In genomic region chr6:29011276-29011734, GRCh38 we compare ENCODE assay signal across 9 cellular contexts. TPM values are rescaled to one million over a fixed set of nuclear protein-coding genes. Genes with fewer than 3 reads are reported as not detected.
DNase-seq lines count a peak whose midpoint lies in the region; ATAC-seq and TF ChIP-seq lines count a peak whose summit lies in the region.
"Had no signal": no experiment of that assay in that cellular context is flagged by ENCODE, and none has a peak within 500 bp of the region (broad histone marks: within the 10 kb centered on the region; RNA-seq: fewer than 3 reads in every experiment).

No MANE protein-coding gene starts in this region.

- H3K9ac ChIP-seq in PC-3 (ENCODE audit: low read length) = no peak overlapping the region
- H3K9ac ChIP-seq in trophoblast cell (ENCODE audit: low read length) = no peak overlapping the region

- H3K27me3 ChIP-seq in ACC112 (ENCODE audit: insufficient read depth, low read length) = no peaks in the 10 kb centered on the region
- H3K27me3 ChIP-seq in PC-3 (ENCODE audit: low read length) = no peaks in the 10 kb centered on the region
- H3K27me3 ChIP-seq in heart right ventricle = peaks cover 0 to 93% (median 65%) of the 10 kb centered on the region in 7 donors
- peaks cover 6% of the 10 kb centered on the region for H3K27me3 ChIP-seq in trophoblast cell (ENCODE audit: insufficient read depth, low read length)

- H4K20me1 ChIP-seq in PC-3 (ENCODE audit: low read length) = no peaks in the 10 kb centered on the region

- H4K8ac ChIP-seq in trophoblast cell (ENCODE audit: low read depth, low read length) = no peak overlapping the region

- no peak overlapping the region for H2BK120ac ChIP-seq in trophoblast cell (ENCODE audit: insufficient read depth, low read length, poor library complexity)

- ATAC-seq in PC-3 (peak; percentile 85), heart right ventricle (peak in 5 of 8 donors; percentile 55 to 82 (median 60)), GM21723 (IDR thresholded peaks at IDR 0.05; ENCODE audit: unreplicated experiment) (no peak), GM18858 (IDR thresholded peaks at IDR 0.05; ENCODE audit: unreplicated experiment) (no peak)

- no peak overlapping the region for H2BK5ac ChIP-seq in trophoblast cell (ENCODE audit: low read depth, low read length, poor library complexity)

- no peak overlapping the region for H3K4ac ChIP-seq in trophoblast cell (ENCODE audit: low read depth, low read length)

- CTCF ChIA-PET in PC-3 (lab: Charles Lee) = no interaction called here

- H3K9me2 ChIP-seq in PC-3 (replicated peaks; ENCODE audit: low read length) = no peaks in the 10 kb centered on the region

- no peaks in the 10 kb centered on the region for H3K79me1 ChIP-seq in trophoblast cell (ENCODE audit: low read length)

- H3K27me3 Mint-ChIP-seq in activated naive CD8-positive, alpha-beta T cell = peaks cover 5% of the 10 kb centered on the region

- H3K23ac ChIP-seq in trophoblast cell (ENCODE audit: low read length) = no peak overlapping the region

- no peaks in the 10 kb centered on the region for H3K9me3 Mint-ChIP-seq in activated naive CD8-positive, alpha-beta T cell (ENCODE audit: low read depth)

- intact Hi-C loops in PC-3 (cut with micrococcal nuclease) = loop anchor here (1.0 to 10.0 kb wide), 2 partner anchors 26 to 147 kb away; no protein-coding TSS in a partner anchor
- intact Hi-C loops in heart right ventricle (cut with DNase I) = loop anchor here in 1 of 10 donors (5.0 kb wide), 1 partner anchor 174 kb away; no protein-coding TSS in a partner anchor

- no peaks in the 10 kb centered on the region for H3K36me3 Mint-ChIP-seq in activated naive CD8-positive, alpha-beta T cell

- H4K91ac ChIP-seq in trophoblast cell (ENCODE audit: low read depth, low read length) = no peak overlapping the region

- BruUV-seq in PC-3 (replicated peaks; lab: Mats Ljungman, UMichigan) = no TSS peak

- peak overlapping the region; percentile 92 for H3K4me3 Mint-ChIP-seq in activated naive CD8-positive, alpha-beta T cell

- H3K4me3 ChIP-seq in ACC112 (ENCODE audit: low read depth, low read length) = peak overlapping the region; percentile 80
- H3K4me3 ChIP-seq in PC-3 (ENCODE audit: low read length) = peak overlapping the region; percentile 72
- H3K4me3 ChIP-seq in heart right ventricle = peak overlapping the region in 9 of 10 donors; percentile 23 to 55 (median 51)
- H3K4me3 ChIP-seq in trophoblast cell (ENCODE audit: low read depth, low read length) = peak overlapping the region; percentile 60

- H3K36me3 ChIP-seq in ACC112 (ENCODE audit: insufficient read depth, low read length) = no peaks in the 10 kb centered on the region
- no peaks in the 10 kb centered on the region for H3K36me3 ChIP-seq in PC-3 (ENCODE audit: low read depth, low read length)
- H3K36me3 ChIP-seq in heart right ventricle = no peaks in the 10 kb centered on the region
- no peaks in the 10 kb centered on the region for H3K36me3 ChIP-seq in trophoblast cell (ENCODE audit: control insufficient read depth in 1 of 2, insufficient read depth in 2 of 2, low read length in 2 of 2)
- H3K36me3 ChIP-seq: neutrophil had no signal

- no peak overlapping the region for H4K12ac ChIP-seq in trophoblast cell (ENCODE audit: low read depth, low read length)

- no peak overlapping the region for H3K18ac ChIP-seq in trophoblast cell (ENCODE audit: low read length)

- TF ChIP-seq CTCF in GM20000 (IDR thresholded peaks at IDR 0.05; ENCODE audit: extremely low read depth, missing control alignments) (no peak), PC-3 (conservative IDR thresholded peaks at IDR 0.05; ENCODE audit: low read depth, low read length) (no peak), heart right ventricle (IDR thresholded peaks at IDR 0.05) (no peak)

- WGBS in heart right ventricle, 2 donors = 1% methylated on average over 30 of the region's 30 CpGs
- no CpG with 5 or more reads among the region's 30 CpGs for WGBS in trophoblast cell (ENCODE audit: extremely low coverage, insufficient coverage, insufficient read length)

- H3K4me1 Mint-ChIP-seq in activated naive CD8-positive, alpha-beta T cell (ENCODE audit: low read depth) = peaks cover 17% of the 10 kb centered on the region

- H3K4me2 ChIP-seq in PC-3 (ENCODE audit: low read length) = peak overlapping the region; percentile 94
- peak overlapping the region; percentile 68 for H3K4me2 ChIP-seq in trophoblast cell (ENCODE audit: low read length)

- no peak overlapping the region for H2BK12ac ChIP-seq in trophoblast cell (ENCODE audit: low read length)

- no peak overlapping the region for H3K27ac ChIP-seq in ACC112 (ENCODE audit: low read depth, low read length)
- no peak overlapping the region for H3K27ac ChIP-seq in PC-3 (ENCODE audit: low read length)
- peak overlapping the region in 1 of 10 donors; percentile 30 for H3K27ac ChIP-seq in heart right ventricle
- H3K27ac ChIP-seq in trophoblast cell (ENCODE audit: low read depth, low read length) = no peak overlapping the region
- H3K27ac ChIP-seq: neutrophil had no signal

- no peak overlapping the region for H3K14ac ChIP-seq in trophoblast cell (ENCODE audit: low read length)

- peak overlapping the region; percentile 2 for H3K27ac Mint-ChIP-seq in activated naive CD8-positive, alpha-beta T cell

- H2AFZ ChIP-seq in ACC112 (ENCODE audit: low read length, unreplicated experiment) (peak overlapping the region; percentile 70), PC-3 (ENCODE audit: low read length) (peak overlapping the region; percentile 73), trophoblast cell (ENCODE audit: insufficient read depth, low read length, poor library complexity) (no peak overlapping the region)

- H3K79me2 ChIP-seq in ACC112 (ENCODE audit: control insufficient read depth, insufficient read depth, low read length, unreplicated experiment) (no peaks in the 10 kb centered on the region), PC-3 (ENCODE audit: low read length) (no peaks in the 10 kb centered on the region), trophoblast cell (ENCODE audit: control insufficient read depth, insufficient read depth, low read length, poor library complexity) (no peaks in the 10 kb centered on the region)

- H3K9me3 ChIP-seq in PC-3 (ENCODE audit: low read length) (no peaks in the 10 kb centered on the region), heart right ventricle (no peaks in the 10 kb centered on the region), trophoblast cell (ENCODE audit: insufficient read depth, low read depth, low read length) (peaks cover 6% of the 10 kb centered on the region)

- DNase-seq in GM20000 (ENCODE audit: low spot score) (peak; percentile 46), PC-3 (peak; percentile 53), heart right ventricle (peak in 1 of 2 donors; percentile 38), trophoblast cell (peak; percentile 34 to 56)

- POLR2A ChIA-PET in PC-3 (lab: Charles Lee; ENCODE audit: unreplicated experiment) = no interaction called here

- H2AK5ac ChIP-seq in trophoblast cell (ENCODE audit: low read length) = no peak overlapping the region

- H3K4me1 ChIP-seq in ACC112 (ENCODE audit: control insufficient read depth, insufficient read depth, low read length, unreplicated experiment) (peaks cover 14% of the 10 kb centered on the region), PC-3 (ENCODE audit: insufficient read depth, low read length) (0 out of 2 replicates have a peak, but pooled peaks cover 4% of the 10 kb centered on the region), heart right ventricle (peaks cover 0 to 15% (median 7%) of the 10 kb centered on the region in 9 donors), trophoblast cell (ENCODE audit: control insufficient read depth in 1 of 2, insufficient read depth in 2 of 2, low read length in 2 of 2) (no peaks in the 10 kb centered on the region)

- no peaks in the 10 kb centered on the region for H3F3A ChIP-seq in PC-3 (ENCODE audit: low read length, unreplicated experiment)

RNA-seq across cellular contexts. Expression of gene ZNF311, which starts 6.2 kb away (rescaled TPM):
- total RNA-seq in PC-3 (2014; rRNA removed) (0.04 and 0.40 TPM in 2 replicates), heart right ventricle (under 1 TPM; 0.08 to 0.39 (median 0.22) TPM)
- polyA plus RNA-seq in heart right ventricle = under 1 TPM; 0.25 to 0.66 TPM
- 0.53 and 0.67 TPM in 2 replicates for polyA plus RNA-seq in trophoblast cell (2013)

RNA-seq across cellular contexts. Expression of gene OR2W1, which starts 33.7 kb away (rescaled TPM):
- not detected in 2 replicates for total RNA-seq in PC-3 (2014; rRNA removed)
- not detected for total RNA-seq in heart right ventricle
- not detected for polyA plus RNA-seq in heart right ventricle
- not detected in 2 replicates for polyA plus RNA-seq in trophoblast cell (2013)

Comparison
In these comparisons a context has a peak if more than half of its experiments do, and no peak if none do; other contexts are left out.
1. ATAC-seq: peak in PC-3 (single experiment) and heart right ventricle (5 of 8); none in GM21723 (single experiment) and GM18858 (single experiment).
2. Peak in every context shown above with its lines, with median percentiles within 50 percentile points of each other: H3K4me3 ChIP-seq.